In genomic region chr7:1993031-1993685, GRCh38 we compare ENCODE assay signal across 27 cellular contexts.
A peak's percentile ranks its signal among the peaks of the same experiment; 100 is the strongest.
DNase-seq lines count a peak whose midpoint lies in the region; ATAC-seq and TF ChIP-seq lines count a peak whose summit lies in the region.
"Had no signal": no experiment of that assay in that cellular context is flagged by ENCODE, and none has a peak within 500 bp of the region (broad histone marks: within the 10 kb centered on the region; RNA-seq: fewer than 3 reads in every experiment).

No MANE protein-coding gene starts in this region.

- H3K9me3 Mint-ChIP-seq in activated naive CD8-positive, alpha-beta T cell treated with anti-CD3 and anti-CD28 coated beads, Interleukin-2, amount 10 ng/mL, durations not matched to agents 7 days and 5 days: no peaks in the 10 kb centered on the region
- H3K9me3 Mint-ChIP-seq in activated naive CD8-positive, alpha-beta T cell treated with anti-CD3 and anti-CD28 coated beads, Interleukin-2, amount 50 U/mL, for 24 hours: no peaks in the 10 kb centered on the region
- H3K9me3 Mint-ChIP-seq in stimulated activated effector memory CD8-positive, alpha-beta T cell treated with anti-CD3 and anti-CD28 coated beads, Interleukin-12 subunit alpha, Interleukin-12 subunit beta, amount 100 ng/mL, for 72 hours: no peaks in the 10 kb centered on the region
- no peaks in the 10 kb centered on the region for H3K9me3 Mint-ChIP-seq in Calu3 (ENCODE audit: low read depth, unreplicated experiment)
- H3K9me3 Mint-ChIP-seq: activated naive CD4-positive, alpha-beta T cell treated with anti-CD3 and anti-CD28 coated beads, Interleukin-2, amount 10 ng/mL, durations not matched to agents 7 days and 5 days; CD4-positive, alpha-beta T cell; HFFc6; stimulated activated memory B cell treated with anti-CD40 and anti-IgM and Interleukin-4, amounts not matched to agents 10 μg/mL and 1 μg/mL and 100 μg/mL, for 72 hours had no signal

- no peaks in the 10 kb centered on the region for H3K9me3 ChIP-seq in adipocyte (ENCODE audit: control insufficient read depth, low read length)
- H3K9me3 ChIP-seq: lower lobe of right lung had no signal

- POLR2A ChIA-PET in activated naive CD8-positive, alpha-beta T cell treated with anti-CD3 and anti-CD28 coated beads, Interleukin-2, amount 10 ng/mL, durations not matched to agents 7 days and 5 days (lab: Charles Lee): interaction anchor here (0.6 kb wide), 1 partner anchor 27 kb away, joined by 3 read pairs; no protein-coding TSS in a partner anchor

- H3K36me3 Mint-ChIP-seq in activated naive CD8-positive, alpha-beta T cell treated with anti-CD3 and anti-CD28 coated beads, Interleukin-2, amount 10 ng/mL, durations not matched to agents 7 days and 5 days: no peaks in the 10 kb centered on the region
- no peaks in the 10 kb centered on the region for H3K36me3 Mint-ChIP-seq in activated naive CD8-positive, alpha-beta T cell treated with anti-CD3 and anti-CD28 coated beads, Interleukin-2, amount 50 U/mL, for 24 hours (ENCODE audit: low read depth)
- H3K36me3 Mint-ChIP-seq in stimulated activated effector memory CD8-positive, alpha-beta T cell treated with anti-CD3 and anti-CD28 coated beads, Interleukin-12 subunit alpha, Interleukin-12 subunit beta, amount 100 ng/mL, for 72 hours: no peaks in the 10 kb centered on the region
- no peaks in the 10 kb centered on the region for H3K36me3 Mint-ChIP-seq in Calu3 (ENCODE audit: insufficient read depth, unreplicated experiment)
- H3K36me3 Mint-ChIP-seq: activated naive CD4-positive, alpha-beta T cell treated with anti-CD3 and anti-CD28 coated beads, Interleukin-2, amount 10 ng/mL, durations not matched to agents 7 days and 5 days had no signal

- DNase-seq in activated naive CD8-positive, alpha-beta T cell treated with anti-CD3 and anti-CD28 coated beads, Interleukin-2, amount 10 ng/mL, durations not matched to agents 7 days and 5 days: no peak
- DNase-seq in activated naive CD8-positive, alpha-beta T cell treated with anti-CD3 and anti-CD28 coated beads, Interleukin-2, amount 50 U/mL, for 24 hours: no peak
- DNase-seq in adipocyte (ENCODE audit: low read depth): no peak
- peak; percentile 3 for DNase-seq in iris pigment epithelial cell (ENCODE audit: low read depth)
- no peak for DNase-seq in stimulated activated effector memory CD8-positive, alpha-beta T cell treated with anti-CD3 and anti-CD28 coated beads, Interleukin-12 subunit alpha, Interleukin-12 subunit beta, amount 100 ng/mL, for 72 hours (ENCODE audit: low spot score in 2 of 2)
- no peak for DNase-seq in Calu3
- no peak for DNase-seq in dermis blood vessel endothelial cell
- DNase-seq: 8988T; activated CD4-positive, alpha-beta T cell treated with anti-CD3 and anti-CD28 coated beads, Interleukin-2, amount 50 U/mL, for 48 hours; activated CD4-positive, CD25-positive, alpha-beta regulatory T cell; activated CD8-positive, alpha-beta memory T cell treated with anti-CD3 and anti-CD28 coated beads, Interleukin-2, amount 50 U/mL, for 4 hours; activated naive CD4-positive, alpha-beta T cell treated with anti-CD3 and anti-CD28 coated beads, Interleukin-2, amount 10 ng/mL, durations not matched to agents 7 days and 5 days; anterior cingulate cortex; caudate nucleus; CD4-positive, alpha-beta T cell; GOT3; HFFc6; lower lobe of right lung; NCI-H1048; NCI-H2171 treated with DMSO at 0.1 percent for 48 hours; PC-9; stimulated activated CD4-positive, alpha-beta T cell treated with anti-CD3 and anti-CD28 coated beads, Interleukin-4, amount 100 ng/mL, for 24 hours; SW 1271; T-helper 9 cell had no signal

- peaks cover 32% of the 10 kb centered on the region for H3K4me1 ChIP-seq in adipocyte (ENCODE audit: control insufficient read depth, insufficient read depth, low read length)
- H3K4me1 ChIP-seq: lower lobe of right lung had no signal

- H3K9ac ChIP-seq in adipocyte (ENCODE audit: low read length): peak overlapping the region; percentile 80

- H3K27me3 ChIP-seq in adipocyte (replicated peaks; ENCODE audit: control insufficient read depth, insufficient read depth, low read length): no peaks in the 10 kb centered on the region

- H3K4me3 ChIP-seq in adipocyte (ENCODE audit: low read length): peak overlapping the region; percentile 62
- H3K4me3 ChIP-seq: lower lobe of right lung, PC-9 had no signal

- intact Hi-C loops in Calu3 (cut with micrococcal nuclease; ENCODE audit: unreplicated experiment): no loop called here

- H3K27ac Mint-ChIP-seq in activated naive CD8-positive, alpha-beta T cell treated with anti-CD3 and anti-CD28 coated beads, Interleukin-2, amount 10 ng/mL, durations not matched to agents 7 days and 5 days: peak overlapping the region; percentile 38
- no peak overlapping the region for H3K27ac Mint-ChIP-seq in activated naive CD8-positive, alpha-beta T cell treated with anti-CD3 and anti-CD28 coated beads, Interleukin-2, amount 50 U/mL, for 24 hours
- peak overlapping the region; percentile 52 for H3K27ac Mint-ChIP-seq in stimulated activated effector memory CD8-positive, alpha-beta T cell treated with anti-CD3 and anti-CD28 coated beads, Interleukin-12 subunit alpha, Interleukin-12 subunit beta, amount 100 ng/mL, for 72 hours
- H3K27ac Mint-ChIP-seq in Calu3 (ENCODE audit: unreplicated experiment): no peak overlapping the region
- H3K27ac Mint-ChIP-seq: activated naive CD4-positive, alpha-beta T cell treated with anti-CD3 and anti-CD28 coated beads, Interleukin-2, amount 10 ng/mL, durations not matched to agents 7 days and 5 days; CD4-positive, alpha-beta T cell; HFFc6; stimulated activated memory B cell treated with anti-CD40 and anti-IgM and Interleukin-4, amounts not matched to agents 10 μg/mL and 1 μg/mL and 100 μg/mL, for 72 hours had no signal

- H3K36me3 ChIP-seq in adipocyte (ENCODE audit: control insufficient read depth, insufficient read depth, low read length, severe bottlenecking): no peaks in the 10 kb centered on the region
- H3K36me3 ChIP-seq: lower lobe of right lung had no signal

- no peak for TF ChIP-seq CTCF in Calu3 (IDR thresholded peaks at IDR 0.05; ENCODE audit: unreplicated experiment)

- BruUV-seq in Calu3 (replicated peaks; lab: Mats Ljungman, UMichigan): no TSS peak

- ATAC-seq in activated naive CD8-positive, alpha-beta T cell treated with anti-CD3 and anti-CD28 coated beads, Interleukin-2, amount 10 ng/mL, durations not matched to agents 7 days and 5 days (ENCODE audit: low read depth): no peak
- no peak for ATAC-seq in activated naive CD8-positive, alpha-beta T cell treated with anti-CD3 and anti-CD28 coated beads, Interleukin-2, amount 50 U/mL, for 24 hours
- ATAC-seq in stimulated activated effector memory CD8-positive, alpha-beta T cell treated with anti-CD3 and anti-CD28 coated beads, Interleukin-12 subunit alpha, Interleukin-12 subunit beta, amount 100 ng/mL, for 72 hours: no peak
- ATAC-seq in HG03139 (IDR thresholded peaks at IDR 0.05; ENCODE audit: unreplicated experiment): no peak
- ATAC-seq: lower lobe of right lung; sciatic nerve; stimulated activated memory B cell treated with anti-CD40 and anti-IgM and Interleukin-4, amounts not matched to agents 10 μg/mL and 1 μg/mL and 100 μg/mL, for 72 hours had no signal

- no peak overlapping the region for H3K4me3 Mint-ChIP-seq in activated naive CD8-positive, alpha-beta T cell treated with anti-CD3 and anti-CD28 coated beads, Interleukin-2, amount 10 ng/mL, durations not matched to agents 7 days and 5 days
- H3K4me3 Mint-ChIP-seq in activated naive CD8-positive, alpha-beta T cell treated with anti-CD3 and anti-CD28 coated beads, Interleukin-2, amount 50 U/mL, for 24 hours: no peak overlapping the region
- no peak overlapping the region for H3K4me3 Mint-ChIP-seq in stimulated activated effector memory CD8-positive, alpha-beta T cell treated with anti-CD3 and anti-CD28 coated beads, Interleukin-12 subunit alpha, Interleukin-12 subunit beta, amount 100 ng/mL, for 72 hours
- H3K4me3 Mint-ChIP-seq in Calu3 (ENCODE audit: low read depth, unreplicated experiment): no peak overlapping the region
- H3K4me3 Mint-ChIP-seq: activated naive CD4-positive, alpha-beta T cell treated with anti-CD3 and anti-CD28 coated beads, Interleukin-2, amount 10 ng/mL, durations not matched to agents 7 days and 5 days; CD4-positive, alpha-beta T cell; HFFc6; stimulated activated memory B cell treated with anti-CD40 and anti-IgM and Interleukin-4, amounts not matched to agents 10 μg/mL and 1 μg/mL and 100 μg/mL, for 72 hours had no signal

- CTCF ChIA-PET in Calu3 (lab: Charles Lee): no interaction called here

- no peaks in the 10 kb centered on the region for H3K4me1 Mint-ChIP-seq in activated naive CD8-positive, alpha-beta T cell treated with anti-CD3 and anti-CD28 coated beads, Interleukin-2, amount 10 ng/mL, durations not matched to agents 7 days and 5 days
- peaks cover 1% of the 10 kb centered on the region for H3K4me1 Mint-ChIP-seq in activated naive CD8-positive, alpha-beta T cell treated with anti-CD3 and anti-CD28 coated beads, Interleukin-2, amount 50 U/mL, for 24 hours
- H3K4me1 Mint-ChIP-seq in stimulated activated effector memory CD8-positive, alpha-beta T cell treated with anti-CD3 and anti-CD28 coated beads, Interleukin-12 subunit alpha, Interleukin-12 subunit beta, amount 100 ng/mL, for 72 hours: peaks cover 13% of the 10 kb centered on the region
- H3K4me1 Mint-ChIP-seq in Calu3 (ENCODE audit: low read depth, unreplicated experiment): no peaks in the 10 kb centered on the region
- H3K4me1 Mint-ChIP-seq: activated naive CD4-positive, alpha-beta T cell treated with anti-CD3 and anti-CD28 coated beads, Interleukin-2, amount 10 ng/mL, durations not matched to agents 7 days and 5 days had no signal

- H3K27me3 Mint-ChIP-seq in activated naive CD8-positive, alpha-beta T cell treated with anti-CD3 and anti-CD28 coated beads, Interleukin-2, amount 10 ng/mL, durations not matched to agents 7 days and 5 days: no peaks in the 10 kb centered on the region
- no peaks in the 10 kb centered on the region for H3K27me3 Mint-ChIP-seq in activated naive CD8-positive, alpha-beta T cell treated with anti-CD3 and anti-CD28 coated beads, Interleukin-2, amount 50 U/mL, for 24 hours
- no peaks in the 10 kb centered on the region for H3K27me3 Mint-ChIP-seq in Calu3 (ENCODE audit: unreplicated experiment)
- H3K27me3 Mint-ChIP-seq: activated naive CD4-positive, alpha-beta T cell treated with anti-CD3 and anti-CD28 coated beads, Interleukin-2, amount 10 ng/mL, durations not matched to agents 7 days and 5 days; CD4-positive, alpha-beta T cell; stimulated activated memory B cell treated with anti-CD40 and anti-IgM and Interleukin-4, amounts not matched to agents 10 μg/mL and 1 μg/mL and 100 μg/mL, for 72 hours had no signal

Comparison
In these comparisons a context has a peak if more than half of its experiments do, and no peak if none do; other contexts are left out.
1. H3K27ac Mint-ChIP-seq: peak in activated naive CD8-positive, alpha-beta T cell treated with anti-CD3 and anti-CD28 coated beads, Interleukin-2, amount 10 ng/mL, durations not matched to agents 7 days and 5 days (single experiment) and stimulated activated effector memory CD8-positive, alpha-beta T cell treated with anti-CD3 and anti-CD28 coated beads, Interleukin-12 subunit alpha, Interleukin-12 subunit beta, amount 100 ng/mL, for 72 hours (single experiment); none in activated naive CD8-positive, alpha-beta T cell treated with anti-CD3 and anti-CD28 coated beads, Interleukin-2, amount 50 U/mL, for 24 hours (single experiment) and Calu3 (single experiment).